1 cellular context compared by ENCODE assay signal in the genomic region with DNA sequence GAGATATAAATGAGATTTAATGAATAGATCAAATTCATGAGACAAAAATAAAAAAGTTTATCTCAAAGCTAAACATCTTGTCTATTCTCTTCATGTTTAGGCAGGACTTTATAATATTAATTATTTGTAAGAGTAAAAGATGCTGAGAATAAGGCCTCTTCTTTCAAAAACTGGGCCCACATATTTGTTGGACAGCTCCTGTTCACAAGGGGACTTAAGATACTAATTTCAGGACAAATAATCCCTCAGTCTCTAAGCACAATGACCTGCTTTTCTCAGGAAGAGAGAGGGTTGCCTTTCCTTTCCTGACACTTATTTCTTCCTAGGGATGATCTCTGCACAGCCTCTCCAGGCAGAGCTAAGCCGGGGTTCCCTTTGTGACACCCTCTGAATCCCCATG.
A peak's percentile ranks its signal among the peaks of the same experiment; 100 is the strongest.
TF ChIP-seq lines count a peak whose summit lies in the region.

No MANE protein-coding gene starts in this region.

TF ChIP-seq in GM23338, 12 proteins besides CTCF, POLR2A, EP300 and RAD21 (continued from another document):
- TF ChIP-seq, protein P1, sequence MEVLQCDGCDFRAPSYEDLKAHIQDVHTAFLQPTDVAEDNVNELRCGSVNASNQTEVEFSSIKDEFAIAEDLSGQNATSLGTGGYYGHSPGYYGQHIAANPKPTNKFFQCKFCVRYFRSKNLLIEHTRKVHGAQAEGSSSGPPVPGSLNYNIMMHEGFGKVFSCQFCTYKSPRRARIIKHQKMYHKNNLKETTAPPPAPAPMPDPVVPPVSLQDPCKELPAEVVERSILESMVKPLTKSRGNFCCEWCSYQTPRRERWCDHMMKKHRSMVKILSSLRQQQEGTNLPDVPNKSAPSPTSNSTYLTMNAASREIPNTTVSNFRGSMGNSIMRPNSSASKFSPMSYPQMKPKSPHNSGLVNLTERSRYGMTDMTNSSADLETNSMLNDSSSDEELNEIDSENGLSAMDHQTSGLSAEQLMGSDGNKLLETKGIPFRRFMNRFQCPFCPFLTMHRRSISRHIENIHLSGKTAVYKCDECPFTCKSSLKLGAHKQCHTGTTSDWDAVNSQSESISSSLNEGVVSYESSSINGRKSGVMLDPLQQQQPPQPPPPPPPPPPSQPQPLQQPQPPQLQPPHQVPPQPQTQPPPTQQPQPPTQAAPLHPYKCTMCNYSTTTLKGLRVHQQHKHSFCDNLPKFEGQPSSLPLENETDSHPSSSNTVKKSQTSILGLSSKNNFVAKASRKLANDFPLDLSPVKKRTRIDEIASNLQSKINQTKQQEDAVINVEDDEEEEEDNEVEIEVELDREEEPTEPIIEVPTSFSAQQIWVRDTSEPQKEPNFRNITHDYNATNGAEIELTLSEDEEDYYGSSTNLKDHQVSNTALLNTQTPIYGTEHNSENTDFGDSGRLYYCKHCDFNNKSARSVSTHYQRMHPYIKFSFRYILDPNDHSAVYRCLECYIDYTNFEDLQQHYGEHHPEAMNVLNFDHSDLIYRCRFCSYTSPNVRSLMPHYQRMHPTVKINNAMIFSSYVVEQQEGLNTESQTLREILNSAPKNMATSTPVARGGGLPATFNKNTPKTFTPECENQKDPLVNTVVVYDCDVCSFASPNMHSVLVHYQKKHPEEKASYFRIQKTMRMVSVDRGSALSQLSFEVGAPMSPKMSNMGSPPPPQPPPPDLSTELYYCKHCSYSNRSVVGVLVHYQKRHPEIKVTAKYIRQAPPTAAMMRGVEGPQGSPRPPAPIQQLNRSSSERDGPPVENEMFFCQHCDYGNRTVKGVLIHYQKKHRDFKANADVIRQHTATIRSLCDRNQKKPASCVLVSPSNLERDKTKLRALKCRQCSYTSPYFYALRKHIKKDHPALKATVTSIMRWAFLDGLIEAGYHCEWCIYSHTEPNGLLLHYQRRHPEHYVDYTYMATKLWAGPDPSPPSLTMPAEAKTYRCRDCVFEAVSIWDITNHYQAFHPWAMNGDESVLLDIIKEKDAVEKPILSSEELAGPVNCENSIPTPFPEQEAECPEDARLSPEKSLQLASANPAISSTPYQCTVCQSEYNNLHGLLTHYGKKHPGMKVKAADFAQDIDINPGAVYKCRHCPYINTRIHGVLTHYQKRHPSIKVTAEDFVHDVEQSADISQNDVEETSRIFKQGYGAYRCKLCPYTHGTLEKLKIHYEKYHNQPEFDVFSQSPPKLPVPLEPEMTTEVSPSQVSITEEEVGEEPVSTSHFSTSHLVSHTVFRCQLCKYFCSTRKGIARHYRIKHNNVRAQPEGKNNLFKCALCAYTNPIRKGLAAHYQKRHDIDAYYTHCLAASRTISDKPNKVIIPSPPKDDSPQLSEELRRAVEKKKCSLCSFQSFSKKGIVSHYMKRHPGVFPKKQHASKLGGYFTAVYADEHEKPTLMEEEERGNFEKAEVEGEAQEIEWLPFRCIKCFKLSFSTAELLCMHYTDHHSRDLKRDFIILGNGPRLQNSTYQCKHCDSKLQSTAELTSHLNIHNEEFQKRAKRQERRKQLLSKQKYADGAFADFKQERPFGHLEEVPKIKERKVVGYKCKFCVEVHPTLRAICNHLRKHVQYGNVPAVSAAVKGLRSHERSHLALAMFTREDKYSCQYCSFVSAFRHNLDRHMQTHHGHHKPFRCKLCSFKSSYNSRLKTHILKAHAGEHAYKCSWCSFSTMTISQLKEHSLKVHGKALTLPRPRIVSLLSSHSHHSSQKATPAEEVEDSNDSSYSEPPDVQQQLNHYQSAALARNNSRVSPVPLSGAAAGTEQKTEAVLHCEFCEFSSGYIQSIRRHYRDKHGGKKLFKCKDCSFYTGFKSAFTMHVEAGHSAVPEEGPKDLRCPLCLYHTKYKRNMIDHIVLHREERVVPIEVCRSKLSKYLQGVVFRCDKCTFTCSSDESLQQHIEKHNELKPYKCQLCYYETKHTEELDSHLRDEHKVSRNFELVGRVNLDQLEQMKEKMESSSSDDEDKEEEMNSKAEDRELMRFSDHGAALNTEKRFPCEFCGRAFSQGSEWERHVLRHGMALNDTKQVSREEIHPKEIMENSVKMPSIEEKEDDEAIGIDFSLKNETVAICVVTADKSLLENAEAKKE (CRISPR knock-in tag; IDR thresholded peaks at IDR 0.05), result no peak
- TF ChIP-seq POLR2AphosphoS5 (IDR thresholded peaks at IDR 0.05; ENCODE audit: low read depth), result no peak
- no peak for TF ChIP-seq EZH2 (IDR thresholded peaks at IDR 0.05; ENCODE audit: low read depth, unreplicated experiment)
- TF ChIP-seq, protein P2, sequence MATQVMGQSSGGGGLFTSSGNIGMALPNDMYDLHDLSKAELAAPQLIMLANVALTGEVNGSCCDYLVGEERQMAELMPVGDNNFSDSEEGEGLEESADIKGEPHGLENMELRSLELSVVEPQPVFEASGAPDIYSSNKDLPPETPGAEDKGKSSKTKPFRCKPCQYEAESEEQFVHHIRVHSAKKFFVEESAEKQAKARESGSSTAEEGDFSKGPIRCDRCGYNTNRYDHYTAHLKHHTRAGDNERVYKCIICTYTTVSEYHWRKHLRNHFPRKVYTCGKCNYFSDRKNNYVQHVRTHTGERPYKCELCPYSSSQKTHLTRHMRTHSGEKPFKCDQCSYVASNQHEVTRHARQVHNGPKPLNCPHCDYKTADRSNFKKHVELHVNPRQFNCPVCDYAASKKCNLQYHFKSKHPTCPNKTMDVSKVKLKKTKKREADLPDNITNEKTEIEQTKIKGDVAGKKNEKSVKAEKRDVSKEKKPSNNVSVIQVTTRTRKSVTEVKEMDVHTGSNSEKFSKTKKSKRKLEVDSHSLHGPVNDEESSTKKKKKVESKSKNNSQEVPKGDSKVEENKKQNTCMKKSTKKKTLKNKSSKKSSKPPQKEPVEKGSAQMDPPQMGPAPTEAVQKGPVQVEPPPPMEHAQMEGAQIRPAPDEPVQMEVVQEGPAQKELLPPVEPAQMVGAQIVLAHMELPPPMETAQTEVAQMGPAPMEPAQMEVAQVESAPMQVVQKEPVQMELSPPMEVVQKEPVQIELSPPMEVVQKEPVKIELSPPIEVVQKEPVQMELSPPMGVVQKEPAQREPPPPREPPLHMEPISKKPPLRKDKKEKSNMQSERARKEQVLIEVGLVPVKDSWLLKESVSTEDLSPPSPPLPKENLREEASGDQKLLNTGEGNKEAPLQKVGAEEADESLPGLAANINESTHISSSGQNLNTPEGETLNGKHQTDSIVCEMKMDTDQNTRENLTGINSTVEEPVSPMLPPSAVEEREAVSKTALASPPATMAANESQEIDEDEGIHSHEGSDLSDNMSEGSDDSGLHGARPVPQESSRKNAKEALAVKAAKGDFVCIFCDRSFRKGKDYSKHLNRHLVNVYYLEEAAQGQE (IDR thresholded peaks at IDR 0.05; ENCODE audit: unreplicated experiment), result peak; percentile 61
- no peak for TF ChIP-seq NANOG (IDR thresholded peaks at IDR 0.05; ENCODE audit: borderline replicate concordance)
